22 cellular contexts compared by ENCODE assay signal in genomic region chr15:70439304-70439877, GRCh38.
A peak's percentile ranks its signal among the peaks of the same experiment; 100 is the strongest.
DNase-seq lines count a peak whose midpoint lies in the region; ATAC-seq, FAIRE-seq and TF ChIP-seq lines count a peak whose summit lies in the region.
"Had no signal": no experiment of that assay in that cellular context is flagged by ENCODE, and none has a peak within 500 bp of the region (broad histone marks: within the 10 kb centered on the region; RNA-seq: fewer than 3 reads in every experiment).

No MANE protein-coding gene starts in this region.

- 13% methylated on average over 10 of the region's 10 CpGs for WGBS in K562 (ENCODE audit: insufficient coverage, low coverage, missing lambda C conversion rate)

- TF ChIP-seq RAD21 in K562 (CRISPR knock-in tag; conservative IDR thresholded peaks at IDR 0.05 in 1 of 2, IDR thresholded peaks at IDR 0.05 in 1 of 2) = no peak

- H3K9me1 ChIP-seq in K562 (ENCODE audit: control insufficient read depth, insufficient read depth, low read length) = no peaks in the 10 kb centered on the region

- DNase-seq in Right ventricle myocardium inferior (ENCODE audit: missing footprints) = no peak
- no peak for DNase-seq in right atrium auricular region (ENCODE audit: low spot score)
- peak; percentile 52 for DNase-seq in OCI-M1 (lab: John Stamatoyannopoulos, UW)
- DNase-seq in K562 (ENCODE audit: extremely low read depth in 1 of 4, low spot score in 3 of 4) = peak; percentile 43 to 68 (median 62)
- DNase-seq in sciatic nerve (ENCODE audit: low spot score) = no peak
- no peak for DNase-seq in stimulated activated CD4-positive, alpha-beta T cell treated with anti-CD3 and anti-CD28 coated beads, Interleukin-4, amount 100 ng/mL, for 4 hours
- DNase-seq: activated CD4-positive, alpha-beta T cell treated with anti-CD3 and anti-CD28 coated beads for 4 hours; activated naive CD4-positive, alpha-beta T cell treated with anti-CD3 and anti-CD28 coated beads, Interleukin-2, amount 10 ng/mL, durations not matched to agents 7 days and 5 days; activated T-cell treated with anti-CD3 and anti-CD28 coated beads, Interleukin-2, amount 50 U/mL, for 72 hours; brain microvascular endothelial cell; CD8-positive, alpha-beta T cell; NCI-H146; NCI-H2107; occipital lobe; small intestine; stimulated activated CD8-positive, alpha-beta memory T cell treated with anti-CD3 and anti-CD28 coated beads, Interleukin-4, amount 100 ng/mL, for 48 hours; T-cell had no signal

- H3K9me3 ChIP-seq in right atrium auricular region = no peaks in the 10 kb centered on the region
- no peaks in the 10 kb centered on the region for H3K9me3 ChIP-seq in K562 (replicated peaks; ENCODE audit: control insufficient read depth, insufficient read depth, low read depth, low read length)
- H3K9me3 ChIP-seq: tibial nerve had no signal

- H3K27ac ChIP-seq in right atrium auricular region (no peak overlapping the region), K562 (ENCODE audit: extremely low read depth, low read depth, low read length) (peak overlapping the region; percentile 10; the same call in 2 of the 3 replicates)
- H3K27ac ChIP-seq: brain microvascular endothelial cell, tibial nerve had no signal

- H3K4me3 ChIP-seq in right atrium auricular region = no peak overlapping the region
- no peak overlapping the region for H3K4me3 ChIP-seq in K562
- H3K4me3 ChIP-seq: tibial nerve had no signal

- ATAC-seq in Right ventricle myocardium inferior = peak; percentile 31
- peak; percentile 65 for ATAC-seq in K562
- ATAC-seq in sciatic nerve = peak; percentile 73
- ATAC-seq in HG02840 (IDR thresholded peaks at IDR 0.05; ENCODE audit: low FRiP score, unreplicated experiment) = no peak
- no peak for ATAC-seq in HG02870 (IDR thresholded peaks at IDR 0.05; ENCODE audit: unreplicated experiment)
- ATAC-seq: activated T-cell treated with anti-CD3 and anti-CD28 coated beads, Interleukin-2, amount 50 U/mL, for 72 hours; CD8-positive, alpha-beta T cell; left lobe of liver; T-cell had no signal

- peak overlapping the region; percentile 45; the same call in 1 of the 2 replicates for H3K4me2 ChIP-seq in K562 (ENCODE audit: insufficient read depth, low read length)

- TF ChIP-seq EP300 in K562 (IDR thresholded peaks at IDR 0.05; ENCODE audit: low read length) = peak; percentile 86

- H3K27me3 ChIP-seq in right atrium auricular region (no peaks in the 10 kb centered on the region), K562 (ENCODE audit: control insufficient read depth in 2 of 2, insufficient read depth in 2 of 2, low read length in 2 of 2) (no peaks in the 10 kb centered on the region)
- H3K27me3 ChIP-seq: tibial nerve had no signal

- POLR2A ChIA-PET in K562 (lab: Yijun Ruan, JAX) = interaction anchor here (0.5 to 1.6 kb wide), 6 partner anchors 8 to 986 kb away, joined by 3 to 10 read pairs (median 4); partner anchors contain the start of gene RPLP1

- FAIRE-seq in K562 (lab: Jason Lieb, UNC) = peak; percentile 71
- FAIRE-seq: endothelial cell of umbilical vein, small intestine had no signal

- peak overlapping the region in 1 of 2 experiments; percentile 65; a peak in 1 of 4 replicates for H3K9ac ChIP-seq in K562 (ENCODE audit: insufficient read depth in 1 of 2, low read depth in 2 of 2, low read length in 2 of 2)

- no TSS peak for BruUV-seq in K562 (replicated peaks; lab: Mats Ljungman, UMichigan)

- TF ChIP-seq CTCF in right atrium auricular region (IDR thresholded peaks at IDR 0.05) = no peak
- no peak for TF ChIP-seq CTCF in K562 (IDR thresholded peaks at IDR 0.05 in 2 of 3, conservative IDR thresholded peaks at IDR 0.05 in 1 of 3; ENCODE audit: insufficient read depth in 2 of 3, low read depth in 1 of 3, low read length in 3 of 3)

- TF ChIP-seq POLR2A in K562 (conservative IDR thresholded peaks at IDR 0.05) = no peak

- no peaks in the 10 kb centered on the region for H4K20me1 ChIP-seq in K562 (replicated peaks; ENCODE audit: control insufficient read depth, insufficient read depth, low read length)

- CTCF ChIA-PET in K562 (lab: Yijun Ruan, JAX; ENCODE audit: low intra/inter-chr PET ratio) = no interaction called here

- in situ Hi-C loops in K562 (cut with MboI) = no loop called here

- peak overlapping the region; percentile 78 for H2AFZ ChIP-seq in K562 (ENCODE audit: low read depth, low read length)

- no peaks in the 10 kb centered on the region for H3K36me3 ChIP-seq in right atrium auricular region
- no peaks in the 10 kb centered on the region for H3K36me3 ChIP-seq in K562 (ENCODE audit: control insufficient read depth, insufficient read depth, low read length)
- H3K36me3 ChIP-seq: brain microvascular endothelial cell, tibial nerve had no signal

- H3K79me2 ChIP-seq in K562 (ENCODE audit: control insufficient read depth, insufficient read depth, low read length) = no peaks in the 10 kb centered on the region

- intact Hi-C loops in Right ventricle myocardium inferior (cut with DNase I) (loop anchor here (2.0 to 5.0 kb wide), 2 partner anchors 273 to 342 kb away; partner anchors contain the start of gene TLE3), K562 (cut with micrococcal nuclease) (no loop called here), sciatic nerve (cut with DNase I) (no loop called here)

- H3K4me1 ChIP-seq in right atrium auricular region = peaks cover 0 to 17% of the 10 kb centered on the region in 2 donors
- peaks cover 28 to 62% of the 10 kb centered on the region in 2 experiments for H3K4me1 ChIP-seq in K562 (replicated peaks in 1 of 2; ENCODE audit: control insufficient read depth in 2 of 2, insufficient read depth in 2 of 2, low read length in 2 of 2)

TF ChIP-seq in K562, 482 proteins besides CTCF, POLR2A, EP300 and RAD21 (continues in another document):
- TF ChIP-seq PTTG1 (tag; IDR thresholded peaks at IDR 0.05; ENCODE audit: low read depth) (peak; percentile 74; the same call in 1 of the 2 replicates), ZNF644 (tag; IDR thresholded peaks at IDR 0.05; ENCODE audit: low read depth) (peak; percentile 75; the same call in 1 of the 2 replicates), NR4A1 (CRISPR knock-in tag; IDR thresholded peaks at IDR 0.05) (no peak), NR4A1 (tag; IDR thresholded peaks at IDR 0.05) (peak; percentile 91), AFF4 (CRISPR knock-in tag; IDR thresholded peaks at IDR 0.05) (no peak), NFIC (IDR thresholded peaks at IDR 0.05) (peak; percentile 32; the same call in 1 of the 2 replicates), PTRF (tag; IDR thresholded peaks at IDR 0.05) (peak; percentile 75; the same call in 1 of the 2 replicates), KDM1A (IDR thresholded peaks at IDR 0.05) (0 out of 4 replicates have a peak, but pooled peaks of 1 of the 2 experiments have one; percentile 12), HMG20B (CRISPR knock-in tag; IDR thresholded peaks at IDR 0.05) (no peak), ADNP (tag; IDR thresholded peaks at IDR 0.05) (peak; percentile 82), STAG1 (CRISPR knock-in tag; IDR thresholded peaks at IDR 0.05; ENCODE audit: borderline replicate concordance) (no peak), DLX4 (CRISPR knock-in tag; IDR thresholded peaks at IDR 0.05) (no peak), SLC30A9 (CRISPR knock-in tag; IDR thresholded peaks at IDR 0.05) (no peak), ZNF175 (CRISPR knock-in tag; IDR thresholded peaks at IDR 0.05; ENCODE audit: low read depth) (peak; percentile 73; the same call in 1 of the 2 replicates), ZFX (CRISPR knock-in tag; IDR thresholded peaks at IDR 0.05) (no peak), FOXO4 (CRISPR knock-in tag; IDR thresholded peaks at IDR 0.05) (no peak), NR2C1 (IDR thresholded peaks at IDR 0.05) (peak; percentile 60), NR2C1 (tag; IDR thresholded peaks at IDR 0.05) (peak; percentile 82)

Comparison
In these comparisons a context has a peak if more than half of its experiments do, and no peak if none do; other contexts are left out.
1. ATAC-seq: peak in Right ventricle myocardium inferior (single experiment), K562 (single experiment) and sciatic nerve (single experiment); none in HG02840 (single experiment) and HG02870 (single experiment).
2. DNase-seq: peak in OCI-M1 (single experiment) and K562 (4 of 4); none in Right ventricle myocardium inferior (single experiment), right atrium auricular region (single experiment), sciatic nerve (single experiment) and stimulated activated CD4-positive, alpha-beta T cell treated with anti-CD3 and anti-CD28 coated beads, Interleukin-4, amount 100 ng/mL, for 4 hours (0 of 2).